ENCODE assay signal across 8 cellular contexts in genomic region chr19:4640247-4641000, GRCh38. TPM values are rescaled to one million over a fixed set of nuclear protein-coding genes. Genes with fewer than 3 reads are reported as not detected.
DNase-seq lines count a peak whose midpoint lies in the region; ATAC-seq, FAIRE-seq and TF ChIP-seq lines count a peak whose summit lies in the region.

No MANE protein-coding gene starts in this region.

- no peaks in the 10 kb centered on the region for H3K9me3 ChIP-seq in DOHH2 (ENCODE audit: control insufficient read depth, insufficient read depth, low read length)

- H3K4me3 Mint-ChIP-seq in osteocyte (ENCODE audit: unreplicated experiment): peak overlapping the region; percentile 89

- DNase-seq in NCI-H748 (lab: John Stamatoyannopoulos, UW; ENCODE audit: unreplicated experiment): peak; percentile 78
- peak; percentile 81 for DNase-seq in epithelial cell of esophagus (ENCODE audit: low read depth)
- DNase-seq in osteocyte (ENCODE audit: extremely low spot score, unreplicated experiment): no peak
- DNase-seq in KG1 (lab: John Stamatoyannopoulos, UW): no peak
- DNase-seq in D721Med (ENCODE audit: insufficient read length, low spot score): no peak

- H3K27me3 Mint-ChIP-seq in osteocyte (ENCODE audit: unreplicated experiment): no peaks in the 10 kb centered on the region

- peaks cover 2% of the 10 kb centered on the region; the same call in 1 of the 2 replicates for H3F3A ChIP-seq in DOHH2 (ENCODE audit: control insufficient read depth, insufficient read depth)

- H3K4me1 Mint-ChIP-seq in osteocyte (ENCODE audit: unreplicated experiment): peaks cover 18% of the 10 kb centered on the region

- H3K27ac Mint-ChIP-seq in osteocyte (ENCODE audit: unreplicated experiment): no peak overlapping the region

- 0 out of 2 replicates have a peak, but pooled peaks cover 3% of the 10 kb centered on the region for H3K27me3 ChIP-seq in DOHH2 (ENCODE audit: control insufficient read depth, low read length)

- no peak for FAIRE-seq in D721Med (lab: Jason Lieb, UNC)

- peak overlapping the region; percentile 97 for H3K4me3 ChIP-seq in DOHH2 (ENCODE audit: low read length)
- peak overlapping the region; percentile 75 for H3K4me3 ChIP-seq in epithelial cell of esophagus (ENCODE audit: low read length)

- no peak overlapping the region for H3K27ac ChIP-seq in DOHH2 (ENCODE audit: low read depth, low read length)

- TF ChIP-seq CTCF in DOHH2 (IDR thresholded peaks at IDR 0.05; ENCODE audit: low read depth, low read length, poor library complexity, severe bottlenecking) (no peak), epithelial cell of esophagus (IDR thresholded peaks at IDR 0.05; ENCODE audit: insufficient read depth, low read depth, low read length, missing control alignments) (no peak), osteocyte (IDR thresholded peaks at IDR 0.05) (no peak), D721Med (IDR thresholded peaks at IDR 0.05; ENCODE audit: insufficient read depth, missing control alignments) (no peak)

- no peaks in the 10 kb centered on the region for H4K20me1 ChIP-seq in DOHH2 (ENCODE audit: control insufficient read depth, insufficient read depth, low read depth, low read length)

- H3K9me2 ChIP-seq in DOHH2 (replicated peaks; ENCODE audit: control insufficient read depth, low read length): no peaks in the 10 kb centered on the region

- H3K36me3 Mint-ChIP-seq in osteocyte (ENCODE audit: unreplicated experiment): no peaks in the 10 kb centered on the region

- H3K9me3 Mint-ChIP-seq in osteocyte (ENCODE audit: unreplicated experiment): no peaks in the 10 kb centered on the region

- ATAC-seq in HG02642 (IDR thresholded peaks at IDR 0.05; ENCODE audit: poor library complexity, unreplicated experiment): no peak
- no peak for ATAC-seq in HG03039 (IDR thresholded peaks at IDR 0.05; ENCODE audit: unreplicated experiment)

- H3K79me2 ChIP-seq in DOHH2 (ENCODE audit: control insufficient read depth, low read length): peaks cover 8% of the 10 kb centered on the region

- H3K36me3 ChIP-seq in DOHH2 (ENCODE audit: control insufficient read depth, low read length): no peaks in the 10 kb centered on the region

- peak overlapping the region; percentile 100 for H3K4me2 ChIP-seq in DOHH2 (ENCODE audit: low read length)

- peaks cover 27% of the 10 kb centered on the region for H3K4me1 ChIP-seq in DOHH2 (ENCODE audit: control insufficient read depth, low read length)

RNA-seq across cellular contexts. Expression of gene TNFAIP8L1, which starts 1.1 kb away (rescaled TPM):
- 5.8 and 5.9 TPM in 2 replicates for total RNA-seq in osteocyte

RNA-seq across cellular contexts. Expression of gene MYDGF, which starts 29.7 kb away (rescaled TPM):
- 95.4 and 103 TPM in 2 replicates for total RNA-seq in osteocyte

Comparison
In these comparisons a context has a peak if more than half of its experiments do, and no peak if none do; other contexts are left out.
1. DNase-seq: peak in NCI-H748 (single experiment) and epithelial cell of esophagus (single experiment); none in osteocyte (single experiment), KG1 (single experiment) and D721Med (single experiment).